Comparison of ENCODE assay signal across 26 cellular contexts in the genomic region with DNA sequence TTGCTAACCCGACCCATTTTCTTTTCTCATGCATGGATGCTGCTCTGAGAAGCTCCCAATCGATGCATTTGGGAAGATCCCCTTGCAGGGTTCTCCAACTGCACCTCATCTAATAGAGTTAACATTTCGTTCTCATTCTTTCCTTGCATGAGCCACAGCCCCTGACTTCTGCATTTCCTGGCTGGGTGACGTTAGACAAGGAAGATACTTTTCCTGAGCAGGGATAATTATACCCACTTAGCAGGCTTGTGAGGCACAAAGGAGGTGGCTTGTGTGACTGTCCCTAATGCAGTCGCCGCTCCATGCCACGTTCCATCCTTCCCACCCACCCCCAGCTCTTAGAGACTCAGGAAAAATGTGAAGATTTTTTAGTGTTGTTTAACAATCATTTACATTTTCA.
DNase-seq lines count a peak whose midpoint lies in the region; ATAC-seq lines count a peak whose summit lies in the region.
"Had no signal": no experiment of that assay in that cellular context is flagged by ENCODE, and none has a peak within 500 bp of the region (broad histone marks: within the 10 kb centered on the region; RNA-seq: fewer than 3 reads in every experiment).

No MANE protein-coding gene starts in this region.

- H3K4me1 Mint-ChIP-seq in activated T-helper 1 cell treated with anti-CD3 and anti-CD28 coated beads, Interleukin-12 subunit alpha, Interleukin-12 subunit beta, Interleukin-2, Interleukin-4 antibody, amounts not matched to agents 30 ng/mL and 10 ng/mL and 1 ng/mL, durations not matched to agents 14 hours and 24 hours and 36 hours (ENCODE audit: low read depth) = peaks cover 78% of the 10 kb centered on the region
- H3K4me1 Mint-ChIP-seq in activated T-helper 2 cell treated with anti-CD3 and anti-CD28 coated beads, Interferon-gamma antibody, Interleukin-2, Interleukin-4, amounts not matched to agents 10 μg/mL and 5 μg/mL and 100 μg/mL, durations not matched to agents 14 hours and 24 hours and 36 hours (ENCODE audit: low read depth) = peaks cover 21% of the 10 kb centered on the region

- intact Hi-C loops in cardiac septum (cut with DNase I) (no loop called here), left ventricle myocardium superior (cut with micrococcal nuclease) (no loop called here)
- intact Hi-C loops in activated T-helper 1 cell treated with anti-CD3 and anti-CD28 coated beads, Interleukin-12 subunit alpha, Interleukin-12 subunit beta, Interleukin-2, Interleukin-4 antibody, amounts not matched to agents 30 ng/mL and 10 ng/mL and 1 ng/mL, durations not matched to agents 14 hours and 24 hours and 36 hours (cut with micrococcal nuclease) = no loop called here
- intact Hi-C loops in activated T-helper 2 cell treated with anti-CD3 and anti-CD28 coated beads, Interferon-gamma antibody, Interleukin-2, Interleukin-4, amounts not matched to agents 10 μg/mL and 5 μg/mL and 100 μg/mL, durations not matched to agents 14 hours and 24 hours and 36 hours (cut with micrococcal nuclease) = no loop called here

- no peaks in the 10 kb centered on the region for H3K27me3 Mint-ChIP-seq in activated T-helper 1 cell treated with anti-CD3 and anti-CD28 coated beads, Interleukin-12 subunit alpha, Interleukin-12 subunit beta, Interleukin-2, Interleukin-4 antibody, amounts not matched to agents 30 ng/mL and 10 ng/mL and 1 ng/mL, durations not matched to agents 14 hours and 24 hours and 36 hours (ENCODE audit: insufficient read depth)
- no peaks in the 10 kb centered on the region for H3K27me3 Mint-ChIP-seq in activated T-helper 2 cell treated with anti-CD3 and anti-CD28 coated beads, Interferon-gamma antibody, Interleukin-2, Interleukin-4, amounts not matched to agents 10 μg/mL and 5 μg/mL and 100 μg/mL, durations not matched to agents 14 hours and 24 hours and 36 hours (ENCODE audit: low read depth)
- H3K27me3 Mint-ChIP-seq: naive B cell had no signal

- H3K4me3 Mint-ChIP-seq in activated T-helper 1 cell treated with anti-CD3 and anti-CD28 coated beads, Interleukin-12 subunit alpha, Interleukin-12 subunit beta, Interleukin-2, Interleukin-4 antibody, amounts not matched to agents 30 ng/mL and 10 ng/mL and 1 ng/mL, durations not matched to agents 14 hours and 24 hours and 36 hours = no peak overlapping the region
- H3K4me3 Mint-ChIP-seq in activated T-helper 2 cell treated with anti-CD3 and anti-CD28 coated beads, Interferon-gamma antibody, Interleukin-2, Interleukin-4, amounts not matched to agents 10 μg/mL and 5 μg/mL and 100 μg/mL, durations not matched to agents 14 hours and 24 hours and 36 hours (ENCODE audit: low read depth) = no peak overlapping the region
- H3K4me3 Mint-ChIP-seq: activated T-cell treated with anti-CD3 and anti-CD28 coated beads, Interleukin-2, amount 50 U/mL, for 4 hours; naive B cell had no signal

- DNase-seq in cardiac septum (ENCODE audit: low spot score) = peak; percentile 70
- DNase-seq in left ventricle myocardium superior = no peak
- peak; percentile 50 for DNase-seq in NCI-H2227 (lab: John Stamatoyannopoulos, UW; ENCODE audit: unreplicated experiment)
- DNase-seq in activated T-helper 1 cell treated with anti-CD3 and anti-CD28 coated beads, Interleukin-12 subunit alpha, Interleukin-12 subunit beta, Interleukin-2, Interleukin-4 antibody, amounts not matched to agents 30 ng/mL and 10 ng/mL and 1 ng/mL, durations not matched to agents 14 hours and 24 hours and 36 hours (ENCODE audit: low spot score) = no peak
- DNase-seq in activated T-helper 2 cell treated with anti-CD3 and anti-CD28 coated beads, Interferon-gamma antibody, Interleukin-2, Interleukin-4, amounts not matched to agents 10 μg/mL and 5 μg/mL and 100 μg/mL, durations not matched to agents 14 hours and 24 hours and 36 hours (ENCODE audit: low spot score) = no peak
- DNase-seq: activated CD4-positive, alpha-beta T cell treated with anti-CD3 and anti-CD28 coated beads for 48 hours; activated naive CD4-positive, alpha-beta T cell treated with Interleukin-2 at 50 U/mL for 16 hours; activated T-cell treated with anti-CD3 and anti-CD28 coated beads, Interleukin-2, amount 50 U/mL, for 4 hours; brain microvascular endothelial cell; C1 segment of cervical spinal cord; effector CD8-positive, alpha-beta T cell; glutamatergic neuron; HCEC 1CT; KG1; left ventricle myocardium inferior; MM.1S; naive B cell; NCI-H187; NCI-H226; NCI-H82; OCI-M1; ovary; retina; stimulated activated CD4-positive, alpha-beta T cell treated with anti-CD3 and anti-CD28 coated beads, Interleukin-2, amount 100 ng/mL, for 24 hours had no signal

- H3K9me3 Mint-ChIP-seq in activated T-helper 1 cell treated with anti-CD3 and anti-CD28 coated beads, Interleukin-12 subunit alpha, Interleukin-12 subunit beta, Interleukin-2, Interleukin-4 antibody, amounts not matched to agents 30 ng/mL and 10 ng/mL and 1 ng/mL, durations not matched to agents 14 hours and 24 hours and 36 hours = no peaks in the 10 kb centered on the region
- no peaks in the 10 kb centered on the region for H3K9me3 Mint-ChIP-seq in activated T-helper 2 cell treated with anti-CD3 and anti-CD28 coated beads, Interferon-gamma antibody, Interleukin-2, Interleukin-4, amounts not matched to agents 10 μg/mL and 5 μg/mL and 100 μg/mL, durations not matched to agents 14 hours and 24 hours and 36 hours
- H3K9me3 Mint-ChIP-seq: naive B cell had no signal

- peaks cover 36% of the 10 kb centered on the region for H3K36me3 Mint-ChIP-seq in activated T-helper 1 cell treated with anti-CD3 and anti-CD28 coated beads, Interleukin-12 subunit alpha, Interleukin-12 subunit beta, Interleukin-2, Interleukin-4 antibody, amounts not matched to agents 30 ng/mL and 10 ng/mL and 1 ng/mL, durations not matched to agents 14 hours and 24 hours and 36 hours (ENCODE audit: low read depth)
- peaks cover 22% of the 10 kb centered on the region for H3K36me3 Mint-ChIP-seq in activated T-helper 2 cell treated with anti-CD3 and anti-CD28 coated beads, Interferon-gamma antibody, Interleukin-2, Interleukin-4, amounts not matched to agents 10 μg/mL and 5 μg/mL and 100 μg/mL, durations not matched to agents 14 hours and 24 hours and 36 hours (ENCODE audit: low read depth)

- peak overlapping the region; percentile 57 for H3K27ac Mint-ChIP-seq in activated T-helper 1 cell treated with anti-CD3 and anti-CD28 coated beads, Interleukin-12 subunit alpha, Interleukin-12 subunit beta, Interleukin-2, Interleukin-4 antibody, amounts not matched to agents 30 ng/mL and 10 ng/mL and 1 ng/mL, durations not matched to agents 14 hours and 24 hours and 36 hours
- no peak overlapping the region for H3K27ac Mint-ChIP-seq in activated T-helper 2 cell treated with anti-CD3 and anti-CD28 coated beads, Interferon-gamma antibody, Interleukin-2, Interleukin-4, amounts not matched to agents 10 μg/mL and 5 μg/mL and 100 μg/mL, durations not matched to agents 14 hours and 24 hours and 36 hours

- ATAC-seq in left ventricle myocardium superior = no peak
- ATAC-seq in HG03520 (IDR thresholded peaks at IDR 0.05; ENCODE audit: unreplicated experiment) = no peak
- no peak for ATAC-seq in HG03469 (IDR thresholded peaks at IDR 0.05; ENCODE audit: unreplicated experiment)
- ATAC-seq: activated T-cell treated with anti-CD3 and anti-CD28 coated beads, Interleukin-2, amount 50 U/mL, for 4 hours had no signal

Comparison
In these comparisons a context has a peak if more than half of its experiments do, and no peak if none do; other contexts are left out.
1. DNase-seq: peak in cardiac septum (single experiment) and NCI-H2227 (single experiment); none in left ventricle myocardium superior (single experiment), activated T-helper 1 cell treated with anti-CD3 and anti-CD28 coated beads, Interleukin-12 subunit alpha, Interleukin-12 subunit beta, Interleukin-2, Interleukin-4 antibody, amounts not matched to agents 30 ng/mL and 10 ng/mL and 1 ng/mL, durations not matched to agents 14 hours and 24 hours and 36 hours (single experiment) and activated T-helper 2 cell treated with anti-CD3 and anti-CD28 coated beads, Interferon-gamma antibody, Interleukin-2, Interleukin-4, amounts not matched to agents 10 μg/mL and 5 μg/mL and 100 μg/mL, durations not matched to agents 14 hours and 24 hours and 36 hours (single experiment).